Comparison of ENCODE assay signal across 10 cellular contexts in genomic region chr19:52200044-52200443, GRCh38. TPM values are rescaled to one million over a fixed set of nuclear protein-coding genes. Genes with fewer than 3 reads are reported as not detected.
DNase-seq lines count a peak whose midpoint lies in the region; ATAC-seq and TF ChIP-seq lines count a peak whose summit lies in the region.
"Had no signal": no experiment of that assay in that cellular context is flagged by ENCODE, and none has a peak within 500 bp of the region (broad histone marks: within the 10 kb centered on the region; RNA-seq: fewer than 3 reads in every experiment).

No MANE protein-coding gene starts in this region.

- peaks cover 5% of the 10 kb centered on the region for H3K9me3 Mint-ChIP-seq in glutamatergic neuron (ENCODE audit: unreplicated experiment)
- H3K9me3 Mint-ChIP-seq: natural killer cell treated with Interleukin-12 subunit alpha and Interleukin-12 subunit beta and Interleukin-15 and Interleukin-18, amount 100 ng/mL, for 72 hours had no signal

- H3K9me3 ChIP-seq in BLaER1 treated with 17β-estradiol and CSF1 and Interleukin-3, amounts not matched to agents 10 nM and 100 nM (replicated peaks in 1 of 11): no peaks in the 10 kb centered on the region
- H3K9me3 ChIP-seq in adipocyte (ENCODE audit: control insufficient read depth, low read length) (no peaks in the 10 kb centered on the region), sigmoid colon (no peaks in the 10 kb centered on the region), Peyer's patch (no peaks in the 10 kb centered on the region)

- TF ChIP-seq CTCF in glutamatergic neuron (IDR thresholded peaks at IDR 0.05; ENCODE audit: partially characterized antibody, unreplicated experiment): no peak
- no peak for TF ChIP-seq CTCF in sigmoid colon (IDR thresholded peaks at IDR 0.05)
- TF ChIP-seq CTCF in Peyer's patch (IDR thresholded peaks at IDR 0.05): no peak

- no peaks in the 10 kb centered on the region for H3K27me3 ChIP-seq in BLaER1 treated with 17β-estradiol and CSF1 and Interleukin-3, amounts not matched to agents 10 nM and 100 nM
- no peaks in the 10 kb centered on the region for H3K27me3 ChIP-seq in adipocyte (replicated peaks; ENCODE audit: control insufficient read depth, insufficient read depth, low read length)
- no peaks in the 10 kb centered on the region for H3K27me3 ChIP-seq in sigmoid colon
- H3K27me3 ChIP-seq in Peyer's patch: no peaks in the 10 kb centered on the region

- DNase-seq in adipocyte (ENCODE audit: low read depth): peak; percentile 75
- DNase-seq in glutamatergic neuron: no peak
- DNase-seq in sigmoid colon: peak; percentile 84
- no peak for DNase-seq in Peyer's patch
- no peak for DNase-seq in SIG-M5 treated with dmso at 0.1 percent for 504 hours (lab: John Stamatoyannopoulos, UW; ENCODE audit: unreplicated experiment)
- DNase-seq: DMS53 had no signal

- H3K36me3 ChIP-seq in BLaER1 treated with 17β-estradiol and CSF1 and Interleukin-3, amounts not matched to agents 10 nM and 100 nM: peaks cover 92 to 100% (median 97%) of the 10 kb centered on the region in 11 experiments
- H3K36me3 ChIP-seq in adipocyte (ENCODE audit: control insufficient read depth, insufficient read depth, low read length, severe bottlenecking) (peaks cover 70% of the 10 kb centered on the region), sigmoid colon (peaks cover 12 to 73% (median 30%) of the 10 kb centered on the region in 4 donors), Peyer's patch (peaks cover 0 to 80% (median 3%) of the 10 kb centered on the region in 3 donors)

- no peak for ATAC-seq in GM19328 (IDR thresholded peaks at IDR 0.05; ENCODE audit: unreplicated experiment)
- no peak for ATAC-seq in HG02759 (IDR thresholded peaks at IDR 0.05; ENCODE audit: unreplicated experiment)
- ATAC-seq: natural killer cell treated with Interleukin-12 subunit alpha and Interleukin-12 subunit beta and Interleukin-15 and Interleukin-18, amount 100 ng/mL, for 72 hours had no signal

- peak in 1 of 4 donors; percentile 62 for TF ChIP-seq EP300 in sigmoid colon (IDR thresholded peaks at IDR 0.05)

- H3K4me2 ChIP-seq in BLaER1 treated with 17β-estradiol and CSF1 and Interleukin-3, amounts not matched to agents 10 nM and 100 nM: peak overlapping the region in 7 of 11 experiments; percentile 2 to 54 (median 37); a peak in 13 of 22 replicates

- H3K9ac ChIP-seq in BLaER1 treated with 17β-estradiol and CSF1 and Interleukin-3, amounts not matched to agents 10 nM and 100 nM: peak overlapping the region in 4 of 11 experiments; percentile 28 to 62 (median 34); a peak in 9 of 22 replicates
- peak overlapping the region; percentile 69 for H3K9ac ChIP-seq in adipocyte (ENCODE audit: low read length)

- peaks cover 100% of the 10 kb centered on the region in 11 experiments for H4K20me1 ChIP-seq in BLaER1 treated with 17β-estradiol and CSF1 and Interleukin-3, amounts not matched to agents 10 nM and 100 nM

- H3K4me1 ChIP-seq in BLaER1 treated with 17β-estradiol and CSF1 and Interleukin-3, amounts not matched to agents 10 nM and 100 nM: peaks cover 0 to 26% (median 11%) of the 10 kb centered on the region in 10 experiments; a peak in 14 of 20 replicates
- H3K4me1 ChIP-seq in adipocyte (ENCODE audit: control insufficient read depth, insufficient read depth, low read length) (peaks cover 51% of the 10 kb centered on the region), sigmoid colon (peaks cover 0 to 73% (median 41%) of the 10 kb centered on the region in 4 donors), Peyer's patch (peaks cover 0 to 9% (median 0%) of the 10 kb centered on the region in 4 donors)

- peak overlapping the region in 6 of 11 experiments; percentile 1 to 61 (median 39); a peak in 9 of 22 replicates for H3K27ac ChIP-seq in BLaER1 treated with 17β-estradiol and CSF1 and Interleukin-3, amounts not matched to agents 10 nM and 100 nM
- peak overlapping the region; percentile 51 to 75 (median 66) for H3K27ac ChIP-seq in sigmoid colon
- peak overlapping the region in 1 of 4 donors; percentile 38 for H3K27ac ChIP-seq in Peyer's patch

- H3K27ac Mint-ChIP-seq in glutamatergic neuron (ENCODE audit: unreplicated experiment): peak overlapping the region; percentile 54
- H3K27ac Mint-ChIP-seq: natural killer cell treated with Interleukin-12 subunit alpha and Interleukin-12 subunit beta and Interleukin-15 and Interleukin-18, amount 100 ng/mL, for 72 hours had no signal

- no peaks in the 10 kb centered on the region for H3K36me3 Mint-ChIP-seq in glutamatergic neuron (ENCODE audit: unreplicated experiment)

- H3K4me1 Mint-ChIP-seq in glutamatergic neuron (ENCODE audit: low read depth, unreplicated experiment): peaks cover 6% of the 10 kb centered on the region

- H3K4me3 Mint-ChIP-seq in glutamatergic neuron (ENCODE audit: unreplicated experiment): no peak overlapping the region
- H3K4me3 Mint-ChIP-seq: natural killer cell treated with Interleukin-12 subunit alpha and Interleukin-12 subunit beta and Interleukin-15 and Interleukin-18, amount 100 ng/mL, for 72 hours had no signal

- no peak for TF ChIP-seq POLR2A in sigmoid colon (IDR thresholded peaks at IDR 0.05)
- no peak for TF ChIP-seq POLR2A in Peyer's patch (IDR thresholded peaks at IDR 0.05)

- H3K4me3 ChIP-seq in BLaER1 treated with 17β-estradiol and CSF1 and Interleukin-3, amounts not matched to agents 10 nM and 100 nM: no peak overlapping the region
- H3K4me3 ChIP-seq in adipocyte (ENCODE audit: low read length) (peak overlapping the region; percentile 23), sigmoid colon (no peak overlapping the region), Peyer's patch (no peak overlapping the region)

- WGBS in sigmoid colon, 2 donors: 82 to 83% methylated on average over 7 of the region's 7 CpGs

- intact Hi-C loops in sigmoid colon (cut with DNase I): no loop called here

- peaks cover 4% of the 10 kb centered on the region for H3K27me3 Mint-ChIP-seq in glutamatergic neuron (ENCODE audit: unreplicated experiment)
- H3K27me3 Mint-ChIP-seq: natural killer cell treated with Interleukin-12 subunit alpha and Interleukin-12 subunit beta and Interleukin-15 and Interleukin-18, amount 100 ng/mL, for 72 hours had no signal

RNA-seq across cellular contexts. Expression of gene PPP2R1A, which starts 10.2 kb away (rescaled TPM):
- total RNA-seq in glutamatergic neuron (ENCODE audit: unreplicated experiment) (311 TPM), sigmoid colon (100 to 1,000 TPM; 127 to 163 (median 137) TPM), Peyer's patch (100 to 1,000 TPM; 198 to 284 (median 234) TPM)
- polyA plus RNA-seq in sigmoid colon: 100 to 1,000 TPM; 108 to 139 (median 126) TPM

RNA-seq across cellular contexts. Expression of gene ZNF836, which starts 28.6 kb away (rescaled TPM):
- total RNA-seq in glutamatergic neuron (ENCODE audit: unreplicated experiment) (29.7 TPM), sigmoid colon (10 to 100 TPM in 2 of 4 donors, 1 to 10 TPM in 2; 9.1 to 12.3 (median 9.9) TPM), Peyer's patch (10 to 100 TPM in 1 of 4 donors, 1 to 10 TPM in 3; 7.0 to 11.9 (median 9.2) TPM)
- polyA plus RNA-seq in sigmoid colon: 1 to 10 TPM; 2.4 to 5.1 (median 2.5) TPM

Comparison
In these comparisons a context has a peak if more than half of its experiments do, and no peak if none do; other contexts are left out.
1. DNase-seq: peak in adipocyte (single experiment) and sigmoid colon (single experiment); none in glutamatergic neuron (single experiment), Peyer's patch (0 of 3) and SIG-M5 treated with dmso at 0.1 percent for 504 hours (single experiment).